ENCODE assay signal across 8 cellular contexts in genomic region chr11:93740802-93741093, GRCh38. TPM values are rescaled to one million over a fixed set of nuclear protein-coding genes. Genes with fewer than 3 reads are reported as not detected.
DNase-seq lines count a peak whose midpoint lies in the region; ATAC-seq, FAIRE-seq and TF ChIP-seq lines count a peak whose summit lies in the region.

No MANE protein-coding gene starts in this region.

- peak overlapping the region; percentile 90 for H3K27ac ChIP-seq in HUES6 (ENCODE audit: low read depth, low read length)
- H3K27ac ChIP-seq in gastroesophageal sphincter, result peak overlapping the region; percentile 93 to 99 (median 96)
- peak overlapping the region; percentile 85 to 97 (median 96) for H3K27ac ChIP-seq in pancreas
- H3K27ac ChIP-seq in upper lobe of left lung, result peak overlapping the region; percentile 91 to 96 (median 96)

- H3K36me3 ChIP-seq in HUES6 (ENCODE audit: control insufficient read depth, insufficient read depth, low read length) (peaks cover 49% of the 10 kb centered on the region), gastroesophageal sphincter (peaks cover 0 to 42% of the 10 kb centered on the region in 2 donors), pancreas (peaks cover 2 to 24% (median 15%) of the 10 kb centered on the region in 3 donors), upper lobe of left lung (peaks cover 9 to 37% (median 16%) of the 10 kb centered on the region in 4 donors)

- ATAC-seq in GM21423 (IDR thresholded peaks at IDR 0.05; ENCODE audit: unreplicated experiment) (peak; percentile 33), gastroesophageal sphincter (peak; percentile 47), pancreas (peak; percentile 39 to 72 (median 61)), upper lobe of left lung (ENCODE audit: low FRiP score in 2 of 2) (peak; percentile 79 to 87)

- TF ChIP-seq EP300 in gastroesophageal sphincter (IDR thresholded peaks at IDR 0.05) (no peak), upper lobe of left lung (IDR thresholded peaks at IDR 0.05) (no peak)

- H3K4me3 ChIP-seq in HUES6 (ENCODE audit: low read depth, low read length) (peak overlapping the region; percentile 77), gastroesophageal sphincter (peak overlapping the region; percentile 74 to 84), pancreas (peak overlapping the region; percentile 62 to 81 (median 72)), upper lobe of left lung (peak overlapping the region; percentile 67 to 89 (median 79))

- no peak for FAIRE-seq in pancreas (lab: Jason Lieb, UNC)

- no peak for TF ChIP-seq POLR2A in gastroesophageal sphincter (IDR thresholded peaks at IDR 0.05)
- TF ChIP-seq POLR2A in upper lobe of left lung (IDR thresholded peaks at IDR 0.05), result no peak

- H3K9me3 ChIP-seq in HUES6 (ENCODE audit: control insufficient read depth, insufficient read depth, low read depth, low read length) (no peaks in the 10 kb centered on the region), gastroesophageal sphincter (no peaks in the 10 kb centered on the region), pancreas (no peaks in the 10 kb centered on the region), upper lobe of left lung (no peaks in the 10 kb centered on the region)

- peak overlapping the region; percentile 100 for H3K9ac ChIP-seq in HUES6 (ENCODE audit: low read length)

- H3K4me1 ChIP-seq in HUES6 (ENCODE audit: control insufficient read depth, insufficient read depth, low read length), result peaks cover 21% of the 10 kb centered on the region; the same call in 1 of the 2 replicates
- H3K4me1 ChIP-seq in gastroesophageal sphincter, result peaks cover 20 to 70% (median 22%) of the 10 kb centered on the region in 3 donors
- peaks cover 29 to 52% (median 49%) of the 10 kb centered on the region in 3 donors for H3K4me1 ChIP-seq in pancreas
- H3K4me1 ChIP-seq in upper lobe of left lung, result peaks cover 31 to 68% (median 50%) of the 10 kb centered on the region in 4 donors

- DNase-seq in D341Med (ENCODE audit: low spot score) (peak; percentile 56), RPMI7951 (ENCODE audit: low read depth) (peak; percentile 65), pancreas (peak; percentile 39 to 70 (median 54)), upper lobe of left lung (peak in 1 of 2 donors; percentile 67)
- peak; percentile 39 to 53 (median 48) for DNase-seq in activated naive CD4-positive, alpha-beta T cell (lab: John Stamatoyannopoulos, UW)

- TF ChIP-seq CTCF in gastroesophageal sphincter (IDR thresholded peaks at IDR 0.05) (peak in 2 of 4 experiments; percentile 1 to 7), pancreas (IDR thresholded peaks at IDR 0.05) (no peak), upper lobe of left lung (IDR thresholded peaks at IDR 0.05) (no peak)

- H3K27me3 ChIP-seq in HUES6 (ENCODE audit: control insufficient read depth, insufficient read depth, low read length) (no peaks in the 10 kb centered on the region), gastroesophageal sphincter (no peaks in the 10 kb centered on the region), pancreas (no peaks in the 10 kb centered on the region), upper lobe of left lung (no peaks in the 10 kb centered on the region)

- intact Hi-C loops in pancreas (cut with DNase I), result no loop called here

- WGBS in gastroesophageal sphincter (ENCODE audit: low coverage in 1 of 2), 2 donors, result 0% methylated on average over 8 to 14 of the region's 18 CpGs
- 0% methylated on average over 18 of the region's 18 CpGs for WGBS in pancreas, 2 donors
- 0 to 1% methylated on average over 14 to 18 of the region's 18 CpGs for WGBS in upper lobe of left lung, 2 donors

RNA-seq across cellular contexts. Expression of gene TAF1D, which starts 0.5 kb away (rescaled TPM):
- 134 and 154 TPM in 2 replicates for total RNA-seq in RPMI7951 (2014; rRNA removed; shearing (Covaris generic))
- total RNA-seq in gastroesophageal sphincter (100 to 1,000 TPM in 1 of 4 donors, 10 to 100 TPM in 3; 28.3 to 114 (median 58.1) TPM), pancreas (100 to 1,000 TPM in 2 of 6 donors, 10 to 100 TPM in 4; 58.4 to 151 (median 85.4) TPM), upper lobe of left lung (100 to 1,000 TPM in 2 of 6 donors, 10 to 100 TPM in 4; 70.5 to 195 (median 88.5) TPM)
- polyA plus RNA-seq in pancreas, result 100 to 1,000 TPM; 149 to 248 TPM

RNA-seq across cellular contexts. Expression of gene C11orf54, which starts 0.7 kb away (rescaled TPM):
- 16.6 and 18.9 TPM in 2 replicates for total RNA-seq in RPMI7951 (2014; rRNA removed; shearing (Covaris generic))
- total RNA-seq in gastroesophageal sphincter (10 to 100 TPM; 33.8 to 81.4 (median 45.4) TPM), pancreas (10 to 100 TPM; 12.5 to 30.9 (median 23.2) TPM), upper lobe of left lung (10 to 100 TPM; 23.6 to 81.3 (median 39.8) TPM)
- polyA plus RNA-seq in pancreas, result 10 to 100 TPM; 16.1 to 29.7 TPM

RNA-seq across cellular contexts. Expression of gene MED17, which starts 43.3 kb away (rescaled TPM):
- total RNA-seq in RPMI7951 (2014; rRNA removed; shearing (Covaris generic)), result 36.5 and 41.3 TPM in 2 replicates
- total RNA-seq in gastroesophageal sphincter (10 to 100 TPM; 27.1 to 29.7 (median 28.2) TPM), pancreas (10 to 100 TPM in 5 of 6 donors, 1 to 10 TPM in 1; 8.7 to 17.8 (median 11.6) TPM), upper lobe of left lung (10 to 100 TPM; 13.1 to 33.5 (median 28.1) TPM)
- 10 to 100 TPM in 1 of 2 donors, 1 to 10 TPM in 1; 6.6 to 10.1 TPM for polyA plus RNA-seq in pancreas

Comparison
In these comparisons a context has a peak if more than half of its experiments do, and no peak if none do; other contexts are left out.
1. ATAC-seq: peak in every context shown above with its lines; median percentile 83 in upper lobe of left lung; 61 in pancreas; 47 in gastroesophageal sphincter; 33 in GM21423.